1 cellular context compared by ENCODE assay signal in the genomic region with DNA sequence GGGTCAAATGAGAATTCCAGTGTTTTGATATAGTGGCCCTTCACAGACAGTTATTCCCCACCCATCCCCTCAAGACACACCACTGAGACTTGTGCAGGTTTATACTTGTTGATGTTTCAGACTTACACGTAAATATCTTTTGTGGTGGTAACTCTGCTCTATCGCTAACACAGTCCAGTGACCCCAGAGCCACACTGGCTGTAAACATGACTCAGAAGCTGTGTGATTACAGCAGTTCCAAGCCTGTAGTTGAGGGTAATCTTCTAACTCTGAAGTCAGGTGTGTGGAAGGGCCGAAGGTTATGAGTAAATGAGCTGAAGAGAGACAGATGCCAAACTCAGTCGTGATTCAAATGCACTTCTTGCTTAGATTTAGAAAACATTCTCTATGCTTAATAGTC.
TF ChIP-seq lines count a peak whose summit lies in the region.

No MANE protein-coding gene starts in this region.

TF ChIP-seq in SK-N-SH treated with all-trans-retinoic acid at 6 μM for 48 hours, 23 proteins besides CTCF, POLR2A, EP300 and RAD21 (continued from another document):
- TF ChIP-seq PATZ1 (CRISPR knock-in tag; IDR thresholded peaks at IDR 0.05; ENCODE audit: borderline replicate concordance) (no peak), SNAI2 (CRISPR knock-in tag; IDR thresholded peaks at IDR 0.05) (no peak), ZNF565 (CRISPR knock-in tag; conservative IDR thresholded peaks at IDR 0.05; ENCODE audit: low read depth) (no peak), GLIS3 (CRISPR knock-in tag; IDR thresholded peaks at IDR 0.05) (no peak), ZC3H10 (CRISPR knock-in tag; IDR thresholded peaks at IDR 0.05) (no peak)
- TF ChIP-seq, protein P1, sequence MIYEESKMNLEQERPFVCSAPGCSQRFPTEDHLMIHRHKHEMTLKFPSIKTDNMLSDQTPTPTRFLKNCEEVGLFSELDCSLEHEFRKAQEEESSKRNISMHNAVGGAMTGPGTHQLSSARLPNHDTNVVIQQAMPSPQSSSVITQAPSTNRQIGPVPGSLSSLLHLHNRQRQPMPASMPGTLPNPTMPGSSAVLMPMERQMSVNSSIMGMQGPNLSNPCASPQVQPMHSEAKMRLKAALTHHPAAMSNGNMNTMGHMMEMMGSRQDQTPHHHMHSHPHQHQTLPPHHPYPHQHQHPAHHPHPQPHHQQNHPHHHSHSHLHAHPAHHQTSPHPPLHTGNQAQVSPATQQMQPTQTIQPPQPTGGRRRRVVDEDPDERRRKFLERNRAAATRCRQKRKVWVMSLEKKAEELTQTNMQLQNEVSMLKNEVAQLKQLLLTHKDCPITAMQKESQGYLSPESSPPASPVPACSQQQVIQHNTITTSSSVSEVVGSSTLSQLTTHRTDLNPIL (CRISPR knock-in tag; IDR thresholded peaks at IDR 0.05; ENCODE audit: low read depth) = no peak
